In the genomic region with DNA sequence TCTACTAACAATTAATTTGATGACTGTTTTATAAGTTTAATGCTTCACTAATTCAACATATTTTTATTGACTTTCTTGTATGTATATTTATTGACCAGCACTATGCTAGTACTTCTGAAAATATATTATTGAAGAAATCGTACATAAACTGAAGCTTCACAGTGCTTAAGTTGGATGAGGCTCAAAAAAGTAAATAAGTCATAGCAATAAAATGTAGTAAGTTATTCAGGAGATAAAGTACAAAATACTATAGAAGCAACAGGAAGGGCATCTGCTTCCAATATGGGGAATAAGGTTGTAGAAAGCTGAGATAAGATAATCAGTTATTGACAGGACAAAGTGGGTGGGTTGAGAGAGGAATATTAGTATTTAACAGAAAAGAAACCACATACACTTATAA, we compare ENCODE assay signal across 28 cellular contexts.
"Had no signal": no experiment of that assay in that cellular context is flagged by ENCODE, and none has a peak within 500 bp of the region (broad histone marks: within the 10 kb centered on the region; RNA-seq: fewer than 3 reads in every experiment).

No MANE protein-coding gene starts in this region.

- H3K27me3 ChIP-seq: left lung, pancreas, stomach, tibial artery, upper lobe of right lung had no signal

- H3K36me3 ChIP-seq: left lung, lower lobe of right lung, pancreas, prostate gland, stomach, thoracic aorta, tibial artery, upper lobe of right lung had no signal

- H3K4me3 ChIP-seq: left lung, lower lobe of right lung, pancreas, prostate gland, skin epidermis, stomach, thoracic aorta, tibial artery, upper lobe of right lung had no signal

- H3K27me3 Mint-ChIP-seq: naive thymus-derived CD8-positive, alpha-beta T cell; stimulated activated naive B cell treated with anti-CD40 and anti-IgM and Interleukin-4, amounts not matched to agents 10 μg/mL and 1 μg/mL and 100 μg/mL, for 72 hours had no signal

- H3K36me3 Mint-ChIP-seq: stimulated activated naive B cell treated with anti-CD40 and anti-IgM and Interleukin-4, amounts not matched to agents 10 μg/mL and 1 μg/mL and 100 μg/mL, for 72 hours had no signal

- H3K27ac ChIP-seq: left lung, lower lobe of right lung, pancreas, prostate gland, skin epidermis, stomach, thoracic aorta, tibial artery, upper lobe of right lung had no signal

- H3K4me3 Mint-ChIP-seq: immature natural killer cell; naive thymus-derived CD8-positive, alpha-beta T cell; nephron; neural crest cell; stimulated activated naive B cell treated with anti-CD40 and anti-IgM and Interleukin-4, amounts not matched to agents 10 μg/mL and 1 μg/mL and 100 μg/mL, for 72 hours had no signal

- DNase-seq: immature natural killer cell; left colon; lower lobe of right lung; mammary epithelial cell; mesenchymal stem cell; naive thymus-derived CD8-positive, alpha-beta T cell; nucleus accumbens; posterior cingulate gyrus; retina; right cardiac atrium; stimulated activated CD4-positive, alpha-beta T cell treated with anti-CD3 and anti-CD28 coated beads, Interleukin-12 subunit alpha, Interleukin-12 subunit beta, amount 100 ng/mL, for 4 hours; stimulated activated CD4-positive, alpha-beta T cell treated with anti-CD3 and anti-CD28 coated beads, Interleukin-15, amount 100 ng/mL, for 24 hours; stimulated activated CD4-positive, alpha-beta T cell treated with anti-CD3 and anti-CD28 coated beads, Interleukin-2, amount 100 ng/mL, for 24 hours; stimulated activated CD4-positive, alpha-beta T cell treated with anti-CD3 and anti-CD28 coated beads, Interleukin-4, amount 100 ng/mL, for 1 hour; stimulated activated naive B cell treated with anti-CD40 and anti-IgM and Interleukin-4, amounts not matched to agents 10 μg/mL and 1 μg/mL and 100 μg/mL, for 72 hours; stimulated activated naive CD8-positive, alpha-beta T cell treated with anti-CD3 and anti-CD28 coated beads, Interleukin-15, Interleukin-2, amounts not matched to agents 100 U/mL and 50 U/mL, for 24 hours; stomach; tibial artery; trophoblast cell; upper lobe of right lung had no signal

- H3K4me1 Mint-ChIP-seq: immature natural killer cell; naive thymus-derived CD8-positive, alpha-beta T cell; stimulated activated naive B cell treated with anti-CD40 and anti-IgM and Interleukin-4, amounts not matched to agents 10 μg/mL and 1 μg/mL and 100 μg/mL, for 72 hours had no signal

- H3K4me1 ChIP-seq: left lung, lower lobe of right lung, pancreas, prostate gland, stomach, tibial artery, upper lobe of right lung had no signal

- H3K9me3 ChIP-seq: pancreas, prostate gland, thoracic aorta had no signal

- H3K27ac Mint-ChIP-seq: immature natural killer cell; nephron; stimulated activated naive B cell treated with anti-CD40 and anti-IgM and Interleukin-4, amounts not matched to agents 10 μg/mL and 1 μg/mL and 100 μg/mL, for 72 hours had no signal

- ATAC-seq: left colon; left lung; naive thymus-derived CD8-positive, alpha-beta T cell; pancreas; right cardiac atrium; sciatic nerve; stimulated activated naive B cell treated with anti-CD40 and anti-IgM and Interleukin-4, amounts not matched to agents 10 μg/mL and 1 μg/mL and 100 μg/mL, for 72 hours; stimulated activated naive CD8-positive, alpha-beta T cell treated with anti-CD3 and anti-CD28 coated beads, Interleukin-15, Interleukin-2, amounts not matched to agents 100 U/mL and 50 U/mL, for 24 hours had no signal
